ENCODE assay signal across 2 cellular contexts in the genomic region with DNA sequence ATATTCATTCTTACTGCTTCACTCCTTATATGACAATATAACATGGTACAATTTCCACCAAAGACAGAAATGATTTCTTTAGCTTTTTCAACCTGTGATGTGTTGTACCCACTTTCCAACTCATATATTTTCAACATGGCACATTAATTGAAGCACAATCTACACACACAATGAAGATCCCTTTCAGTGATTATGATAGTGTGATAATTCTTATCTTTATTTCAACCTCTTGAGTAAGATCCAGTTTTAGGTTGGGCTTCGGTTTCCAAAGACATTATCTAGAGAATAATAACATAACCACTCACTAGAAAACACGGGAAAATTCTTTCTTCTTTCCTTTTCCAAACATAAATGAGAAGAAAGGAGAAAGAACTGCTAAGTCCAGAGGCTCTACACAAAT.
TF ChIP-seq lines count a peak whose summit lies in the region.

No MANE protein-coding gene starts in this region.

TF ChIP-seq in HEK293, 187 proteins besides CTCF, POLR2A, EP300 and RAD21 (continues in another document):
- TF ChIP-seq ZNF473 (tag by site-specific recombination; IDR thresholded peaks at IDR 0.05) (no peak), ZNF518A (tag by site-specific recombination; conservative IDR thresholded peaks at IDR 0.05; ENCODE audit: low read depth) (no peak), ZNF184 (tag by site-specific recombination; IDR thresholded peaks at IDR 0.05) (no peak), SCRT2 (tag by site-specific recombination; IDR thresholded peaks at IDR 0.05) (no peak), ZNF701 (tag by site-specific recombination; IDR thresholded peaks at IDR 0.05) (no peak), ZNF214 (tag by site-specific recombination; IDR thresholded peaks at IDR 0.05; ENCODE audit: borderline replicate concordance) (no peak), ZNF433 (tag by site-specific recombination; IDR thresholded peaks at IDR 0.05; ENCODE audit: low read depth) (no peak), ZNF521 (tag by site-specific recombination; IDR thresholded peaks at IDR 0.05) (no peak), ZNF174 (tag by site-specific recombination; IDR thresholded peaks at IDR 0.05) (no peak), ZNF768 (tag by site-specific recombination; IDR thresholded peaks at IDR 0.05) (no peak), ZNF555 (tag by site-specific recombination; conservative IDR thresholded peaks at IDR 0.05) (no peak), ZNF274 (IDR thresholded peaks at IDR 0.05; ENCODE audit: low read length) (no peak), ZNF274 (tag by site-specific recombination; IDR thresholded peaks at IDR 0.05; ENCODE audit: borderline replicate concordance) (no peak), ZNF585B (tag by site-specific recombination; IDR thresholded peaks at IDR 0.05) (no peak), ZSCAN5A (tag by site-specific recombination; IDR thresholded peaks at IDR 0.05) (no peak), PRDM4 (tag by site-specific recombination; IDR thresholded peaks at IDR 0.05) (peak; percentile 30; the same call in 1 of the 2 replicates), HOXA7 (CRISPR knock-in tag; IDR thresholded peaks at IDR 0.05; ENCODE audit: borderline replicate concordance) (no peak)
- TF ChIP-seq, protein P1, sequence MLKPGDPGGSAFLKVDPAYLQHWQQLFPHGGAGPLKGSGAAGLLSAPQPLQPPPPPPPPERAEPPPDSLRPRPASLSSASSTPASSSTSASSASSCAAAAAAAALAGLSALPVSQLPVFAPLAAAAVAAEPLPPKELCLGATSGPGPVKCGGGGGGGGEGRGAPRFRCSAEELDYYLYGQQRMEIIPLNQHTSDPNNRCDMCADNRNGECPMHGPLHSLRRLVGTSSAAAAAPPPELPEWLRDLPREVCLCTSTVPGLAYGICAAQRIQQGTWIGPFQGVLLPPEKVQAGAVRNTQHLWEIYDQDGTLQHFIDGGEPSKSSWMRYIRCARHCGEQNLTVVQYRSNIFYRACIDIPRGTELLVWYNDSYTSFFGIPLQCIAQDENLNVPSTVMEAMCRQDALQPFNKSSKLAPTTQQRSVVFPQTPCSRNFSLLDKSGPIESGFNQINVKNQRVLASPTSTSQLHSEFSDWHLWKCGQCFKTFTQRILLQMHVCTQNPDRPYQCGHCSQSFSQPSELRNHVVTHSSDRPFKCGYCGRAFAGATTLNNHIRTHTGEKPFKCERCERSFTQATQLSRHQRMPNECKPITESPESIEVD (tag by site-specific recombination; IDR thresholded peaks at IDR 0.05) = 0 out of 2 replicates have a peak, but pooled peaks have one; percentile 47

TF ChIP-seq in H1, 55 proteins besides CTCF, POLR2A, EP300 and RAD21:
- TF ChIP-seq ASH2L (IDR thresholded peaks at IDR 0.05; ENCODE audit: low read length) = no peak
- no peak for TF ChIP-seq RXRA (IDR thresholded peaks at IDR 0.05; ENCODE audit: insufficient read depth, low read depth, low read length)
- TF ChIP-seq YY1 (IDR thresholded peaks at IDR 0.05; ENCODE audit: low read depth, low read length) = no peak
- TF ChIP-seq SAP30 (IDR thresholded peaks at IDR 0.05; ENCODE audit: insufficient read depth, insufficient replicate concordance, low read length) = no peak
- TF ChIP-seq SRF (IDR thresholded peaks at IDR 0.05; ENCODE audit: low read depth, low read length) = no peak
- no peak for TF ChIP-seq CHD7 (IDR thresholded peaks at IDR 0.05; ENCODE audit: insufficient replicate concordance, low read length)
- no peak for TF ChIP-seq FOSL1 (IDR thresholded peaks at IDR 0.05; ENCODE audit: insufficient read depth, low read depth, low read length)
- TF ChIP-seq CTBP2 (IDR thresholded peaks at IDR 0.05; ENCODE audit: borderline replicate concordance, insufficient read depth, insufficient read length, low read length) = no peak
- TF ChIP-seq, protein P2, sequence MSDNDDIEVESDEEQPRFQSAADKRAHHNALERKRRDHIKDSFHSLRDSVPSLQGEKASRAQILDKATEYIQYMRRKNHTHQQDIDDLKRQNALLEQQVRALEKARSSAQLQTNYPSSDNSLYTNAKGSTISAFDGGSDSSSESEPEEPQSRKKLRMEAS (IDR thresholded peaks at IDR 0.05) = no peak
- TF ChIP-seq KDM1A (IDR thresholded peaks at IDR 0.05; ENCODE audit: borderline replicate concordance, low read length) = no peak
- TF ChIP-seq POLR2AphosphoS5 (IDR thresholded peaks at IDR 0.05; ENCODE audit: low read depth, low read length) = no peak
